8 cellular contexts compared by ENCODE assay signal in the genomic region with DNA sequence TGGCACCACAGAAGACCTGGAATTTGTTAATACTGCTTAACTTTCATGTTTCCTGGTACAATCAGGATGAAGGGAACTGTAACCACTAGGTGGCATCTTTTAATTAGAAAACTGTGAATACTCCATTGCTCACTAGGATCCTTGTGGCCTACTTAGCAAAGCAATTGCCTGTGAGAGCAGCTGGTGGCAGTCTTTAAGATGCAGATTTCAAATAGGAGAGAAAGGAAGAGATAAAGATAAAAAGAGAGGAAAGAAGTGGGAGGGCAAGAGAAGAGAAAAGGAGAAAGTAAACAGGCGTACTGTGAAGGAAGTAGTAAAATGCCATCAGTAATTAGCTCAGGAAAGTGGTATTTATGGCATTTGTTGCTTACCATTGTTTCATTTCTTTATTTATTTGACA.
DNase-seq lines count a peak whose midpoint lies in the region; ATAC-seq and TF ChIP-seq lines count a peak whose summit lies in the region.

No MANE protein-coding gene starts in this region.

- POLR2A ChIA-PET in activated CD8-positive, alpha-beta T cell treated with anti-CD3 and anti-CD28 coated beads for 36 hours (lab: Charles Lee) = interaction anchor here (0.7 kb wide), 2 partner anchors 30 to 895 kb away, joined by 3 read pairs; no protein-coding TSS in a partner anchor
- POLR2A ChIA-PET in activated CD8-positive, alpha-beta T cell treated with anti-CD3 and anti-CD28 coated beads, Interleukin-2, amount 10 ng/mL, durations not matched to agents 7 days and 5 days (lab: Charles Lee) = no interaction called here
- POLR2A ChIA-PET in Panc1 (lab: Charles Lee) = no interaction called here

- H3K4me3 ChIP-seq in Karpas-422 (ENCODE audit: low read length) = no peak overlapping the region
- no peak overlapping the region for H3K4me3 ChIP-seq in Panc1 (ENCODE audit: low read depth in 2 of 2, low read length in 2 of 2)
- no peak overlapping the region for H3K4me3 ChIP-seq in lower lobe of right lung
- H3K4me3 ChIP-seq in upper lobe of right lung = no peak overlapping the region

- no TSS peak for BruUV-seq in Panc1 (replicated peaks; lab: Mats Ljungman, UMichigan)

- peak; percentile 70 for TF ChIP-seq CTCF in activated CD8-positive, alpha-beta T cell treated with anti-CD3 and anti-CD28 coated beads for 36 hours (IDR thresholded peaks at IDR 0.05)
- TF ChIP-seq CTCF in Panc1 (IDR thresholded peaks at IDR 0.05) (peak; percentile 64), lower lobe of right lung (IDR thresholded peaks at IDR 0.05) (peak; percentile 78), upper lobe of right lung (IDR thresholded peaks at IDR 0.05) (peak; percentile 80)

- peak; percentile 7 for DNase-seq in activated CD8-positive, alpha-beta T cell treated with anti-CD3 and anti-CD28 coated beads for 36 hours
- DNase-seq in activated CD8-positive, alpha-beta T cell treated with anti-CD3 and anti-CD28 coated beads, Interleukin-2, amount 10 ng/mL, durations not matched to agents 7 days and 5 days = no peak
- DNase-seq in Karpas-422 (peak; percentile 84), Panc1 (ENCODE audit: low read depth, low spot score) (peak; percentile 64), dermis blood vessel endothelial cell (peak; percentile 87), lower lobe of right lung (no peak), upper lobe of right lung (no peak), GOT3 (lab: John Stamatoyannopoulos, UW) (no peak)

- intact Hi-C loops in activated CD8-positive, alpha-beta T cell treated with anti-CD3 and anti-CD28 coated beads for 36 hours (cut with micrococcal nuclease) = loop anchor here (10.0 kb wide), 1 partner anchor 881 kb away; no protein-coding TSS in a partner anchor
- intact Hi-C loops in Panc1 (cut with micrococcal nuclease; ENCODE audit: unreplicated experiment) = loop anchor here (2.0 kb wide), 1 partner anchor 883 kb away; no protein-coding TSS in a partner anchor
- intact Hi-C loops in lower lobe of right lung (cut with DNase I) = loop anchor here (10.0 kb wide), 1 partner anchor 901 kb away; no protein-coding TSS in a partner anchor
- intact Hi-C loops in upper lobe of right lung (cut with DNase I) = loop anchor here (10.0 kb wide), 1 partner anchor 891 kb away; no protein-coding TSS in a partner anchor

- ATAC-seq in activated CD8-positive, alpha-beta T cell treated with anti-CD3 and anti-CD28 coated beads for 36 hours = peak; percentile 56
- no peak for ATAC-seq in activated CD8-positive, alpha-beta T cell treated with anti-CD3 and anti-CD28 coated beads, Interleukin-2, amount 10 ng/mL, durations not matched to agents 7 days and 5 days
- ATAC-seq in Panc1 = peak; percentile 91
- ATAC-seq in lower lobe of right lung = peak; percentile 90 to 95
- ATAC-seq in upper lobe of right lung = peak; percentile 94

- H3K4me1 ChIP-seq in Karpas-422 (ENCODE audit: low read length) = no peaks in the 10 kb centered on the region
- H3K4me1 ChIP-seq in Panc1 (ENCODE audit: control insufficient read depth, insufficient read depth, low read length) = peaks cover 9% of the 10 kb centered on the region
- peaks cover 7% of the 10 kb centered on the region for H3K4me1 ChIP-seq in lower lobe of right lung
- peaks cover 7% of the 10 kb centered on the region for H3K4me1 ChIP-seq in upper lobe of right lung

- H3K9me3 ChIP-seq in Karpas-422 (ENCODE audit: low read length) (no peaks in the 10 kb centered on the region), Panc1 (ENCODE audit: control insufficient read depth, insufficient read depth, low read depth, low read length) (no peaks in the 10 kb centered on the region), lower lobe of right lung (peaks cover 9% of the 10 kb centered on the region), upper lobe of right lung (peaks cover 8% of the 10 kb centered on the region)

- peaks cover 7% of the 10 kb centered on the region for H3K9me3 Mint-ChIP-seq in activated CD8-positive, alpha-beta T cell treated with anti-CD3 and anti-CD28 coated beads for 36 hours
- H3K9me3 Mint-ChIP-seq in activated CD8-positive, alpha-beta T cell treated with anti-CD3 and anti-CD28 coated beads, Interleukin-2, amount 10 ng/mL, durations not matched to agents 7 days and 5 days (ENCODE audit: insufficient read depth) = peaks cover 9% of the 10 kb centered on the region

- H3K27ac ChIP-seq in Karpas-422 (ENCODE audit: low read length) (no peak overlapping the region), Panc1 (ENCODE audit: low read length) (peak overlapping the region; percentile 49; the same call in 1 of the 2 replicates), lower lobe of right lung (no peak overlapping the region), upper lobe of right lung (no peak overlapping the region)

- CTCF ChIA-PET in activated CD8-positive, alpha-beta T cell treated with anti-CD3 and anti-CD28 coated beads for 36 hours (lab: Charles Lee) = interaction anchor here (0.7 to 3.0 kb wide), 28 partner anchors 8 to 915 kb away, joined by 3 to 23 read pairs (median 3); no protein-coding TSS in a partner anchor
- CTCF ChIA-PET in activated CD8-positive, alpha-beta T cell treated with anti-CD3 and anti-CD28 coated beads, Interleukin-2, amount 10 ng/mL, durations not matched to agents 7 days and 5 days (lab: Charles Lee) = interaction anchor here (0.8 to 3.9 kb wide), 21 partner anchors 8 to 1176 kb away, joined by 3 to 20 read pairs (median 4); no protein-coding TSS in a partner anchor
- CTCF ChIA-PET in Panc1 (lab: Charles Lee) = no interaction called here

- H3K9ac ChIP-seq in Karpas-422 (ENCODE audit: low read length) = no peak overlapping the region

- H3K79me2 ChIP-seq in Karpas-422 (ENCODE audit: low read length) = no peaks in the 10 kb centered on the region

- peaks cover 4% of the 10 kb centered on the region for H3K4me1 Mint-ChIP-seq in activated CD8-positive, alpha-beta T cell treated with anti-CD3 and anti-CD28 coated beads for 36 hours (ENCODE audit: low read depth)
- H3K4me1 Mint-ChIP-seq in activated CD8-positive, alpha-beta T cell treated with anti-CD3 and anti-CD28 coated beads, Interleukin-2, amount 10 ng/mL, durations not matched to agents 7 days and 5 days (ENCODE audit: low read depth) = peaks cover 3% of the 10 kb centered on the region

- H4K20me1 ChIP-seq in Karpas-422 (ENCODE audit: insufficient read depth, low read depth, low read length) = peaks cover 55% of the 10 kb centered on the region

- no peak overlapping the region for H3K4me3 Mint-ChIP-seq in activated CD8-positive, alpha-beta T cell treated with anti-CD3 and anti-CD28 coated beads for 36 hours
- H3K4me3 Mint-ChIP-seq in activated CD8-positive, alpha-beta T cell treated with anti-CD3 and anti-CD28 coated beads, Interleukin-2, amount 10 ng/mL, durations not matched to agents 7 days and 5 days = no peak overlapping the region

- H2AFZ ChIP-seq in Karpas-422 (ENCODE audit: low read length) = no peak overlapping the region

- H3K36me3 ChIP-seq in Karpas-422 (ENCODE audit: insufficient read depth, low read length) (no peaks in the 10 kb centered on the region), Panc1 (ENCODE audit: control insufficient read depth, insufficient read depth, low read length) (no peaks in the 10 kb centered on the region), lower lobe of right lung (no peaks in the 10 kb centered on the region), upper lobe of right lung (no peaks in the 10 kb centered on the region)

- in situ Hi-C loops in Panc1 (cut with HindIII; ENCODE audit: low pct_unique_long_range_greater_than_20kb, low sequenced_read_pairs) = no loop called here

- no peaks in the 10 kb centered on the region for H3K9me2 ChIP-seq in Karpas-422 (replicated peaks; ENCODE audit: insufficient read depth, low read length)

- H3K27me3 ChIP-seq in Karpas-422 (ENCODE audit: low read length) (no peaks in the 10 kb centered on the region), Panc1 (ENCODE audit: control insufficient read depth, insufficient read depth, low read length) (no peaks in the 10 kb centered on the region), lower lobe of right lung (ENCODE audit: low read depth) (no peaks in the 10 kb centered on the region), upper lobe of right lung (no peaks in the 10 kb centered on the region)

- no peaks in the 10 kb centered on the region for H3K27me3 Mint-ChIP-seq in activated CD8-positive, alpha-beta T cell treated with anti-CD3 and anti-CD28 coated beads for 36 hours
- H3K27me3 Mint-ChIP-seq in activated CD8-positive, alpha-beta T cell treated with anti-CD3 and anti-CD28 coated beads, Interleukin-2, amount 10 ng/mL, durations not matched to agents 7 days and 5 days (ENCODE audit: low read depth) = no peaks in the 10 kb centered on the region

- H3K36me3 Mint-ChIP-seq in activated CD8-positive, alpha-beta T cell treated with anti-CD3 and anti-CD28 coated beads for 36 hours (ENCODE audit: low read depth) = peaks cover 7% of the 10 kb centered on the region
- H3K36me3 Mint-ChIP-seq in activated CD8-positive, alpha-beta T cell treated with anti-CD3 and anti-CD28 coated beads, Interleukin-2, amount 10 ng/mL, durations not matched to agents 7 days and 5 days (ENCODE audit: low read depth) = peaks cover 5% of the 10 kb centered on the region

- no peak overlapping the region for H3K4me2 ChIP-seq in Karpas-422 (ENCODE audit: low read depth, low read length, poor library complexity, severe bottlenecking)

- H3K27ac Mint-ChIP-seq in activated CD8-positive, alpha-beta T cell treated with anti-CD3 and anti-CD28 coated beads for 36 hours = no peak overlapping the region
- H3K27ac Mint-ChIP-seq in activated CD8-positive, alpha-beta T cell treated with anti-CD3 and anti-CD28 coated beads, Interleukin-2, amount 10 ng/mL, durations not matched to agents 7 days and 5 days = no peak overlapping the region

Comparison
In these comparisons a context has a peak if more than half of its experiments do, and no peak if none do; other contexts are left out.
1. DNase-seq: peak in activated CD8-positive, alpha-beta T cell treated with anti-CD3 and anti-CD28 coated beads for 36 hours (single experiment), Karpas-422 (single experiment), Panc1 (single experiment) and dermis blood vessel endothelial cell (single experiment); none in activated CD8-positive, alpha-beta T cell treated with anti-CD3 and anti-CD28 coated beads, Interleukin-2, amount 10 ng/mL, durations not matched to agents 7 days and 5 days (single experiment), lower lobe of right lung (single experiment), upper lobe of right lung (single experiment) and GOT3 (single experiment).
2. Peak in every context shown above with its lines, with median percentiles within 50 percentile points of each other: CTCF ChIP-seq.